In genomic region chr13:111050539-111050879, GRCh38 we compare ENCODE assay signal across 2 cellular contexts.
TF ChIP-seq lines count a peak whose summit lies in the region.

No MANE protein-coding gene starts in this region.

TF ChIP-seq in IMR-90, 13 proteins besides CTCF, POLR2A, EP300 and RAD21:
- TF ChIP-seq, protein P1, sequence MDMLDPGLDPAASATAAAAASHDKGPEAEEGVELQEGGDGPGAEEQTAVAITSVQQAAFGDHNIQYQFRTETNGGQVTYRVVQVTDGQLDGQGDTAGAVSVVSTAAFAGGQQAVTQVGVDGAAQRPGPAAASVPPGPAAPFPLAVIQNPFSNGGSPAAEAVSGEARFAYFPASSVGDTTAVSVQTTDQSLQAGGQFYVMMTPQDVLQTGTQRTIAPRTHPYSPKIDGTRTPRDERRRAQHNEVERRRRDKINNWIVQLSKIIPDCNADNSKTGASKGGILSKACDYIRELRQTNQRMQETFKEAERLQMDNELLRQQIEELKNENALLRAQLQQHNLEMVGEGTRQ (IDR thresholded peaks at IDR 0.05; ENCODE audit: low read depth, low read length): no peak
- TF ChIP-seq RFX5 (IDR thresholded peaks at IDR 0.05; ENCODE audit: low read depth, low read length) (no peak), MXI1 (IDR thresholded peaks at IDR 0.05; ENCODE audit: borderline replicate concordance, low read depth, low read length) (no peak), MAFK (IDR thresholded peaks at IDR 0.05; ENCODE audit: low read depth, low read length) (no peak), FOS (IDR thresholded peaks at IDR 0.05; ENCODE audit: low read depth, low read length) (no peak), MAZ (IDR thresholded peaks at IDR 0.05; ENCODE audit: borderline replicate concordance, low read depth, low read length) (no peak), SMC3 (IDR thresholded peaks at IDR 0.05; ENCODE audit: low read depth, low read length) (no peak), CHD1 (IDR thresholded peaks at IDR 0.05; ENCODE audit: low read depth, low read length) (no peak), ELK1 (IDR thresholded peaks at IDR 0.05; ENCODE audit: borderline replicate concordance, low read depth, low read length) (no peak), RCOR1 (IDR thresholded peaks at IDR 0.05; ENCODE audit: insufficient replicate concordance, low read length) (no peak), CEBPB (IDR thresholded peaks at IDR 0.05; ENCODE audit: low read depth, low read length) (no peak), NFE2L2 (IDR thresholded peaks at IDR 0.05; ENCODE audit: low read depth, low read length) (no peak), BHLHE40 (IDR thresholded peaks at IDR 0.05; ENCODE audit: low read depth, low read length) (no peak)
TF ChIP-seq in IMR-90: peak in this region for 0.

TF ChIP-seq in K562, 482 proteins besides CTCF, POLR2A, EP300 and RAD21:
- TF ChIP-seq RB1 (IDR thresholded peaks at IDR 0.05; ENCODE audit: low read depth) (no peak), TAF9B (IDR thresholded peaks at IDR 0.05; ENCODE audit: partially characterized antibody) (no peak), ZNF184 (CRISPR knock-in tag; IDR thresholded peaks at IDR 0.05) (no peak), RBM14 (IDR thresholded peaks at IDR 0.05; ENCODE audit: borderline replicate concordance, insufficient read depth, low read depth, low read length) (no peak), CBFA2T3 (IDR thresholded peaks at IDR 0.05) (no peak), ZBED1 (IDR thresholded peaks at IDR 0.05) (no peak), PPARD (CRISPR knock-in tag; IDR thresholded peaks at IDR 0.05) (no peak), ETV6 (IDR thresholded peaks at IDR 0.05; ENCODE audit: borderline replicate concordance in 1 of 2, low read depth in 2 of 2, low read length in 1 of 2) (no peak), ETV6 (CRISPR knock-in tag; IDR thresholded peaks at IDR 0.05; ENCODE audit: borderline replicate concordance) (no peak), ZNF175 (CRISPR knock-in tag; IDR thresholded peaks at IDR 0.05; ENCODE audit: low read depth) (no peak), SMAD4 (CRISPR knock-in tag; conservative IDR thresholded peaks at IDR 0.05) (no peak), NFIC (IDR thresholded peaks at IDR 0.05) (no peak), PATZ1 (CRISPR knock-in tag; IDR thresholded peaks at IDR 0.05; ENCODE audit: borderline replicate concordance) (no peak), TEAD1 (CRISPR knock-in tag; IDR thresholded peaks at IDR 0.05) (no peak), E2F8 (IDR thresholded peaks at IDR 0.05; ENCODE audit: low read depth, partially characterized antibody) (no peak), CBX5 (IDR thresholded peaks at IDR 0.05; ENCODE audit: borderline replicate concordance, low read depth) (no peak), ZNF512 (tag; IDR thresholded peaks at IDR 0.05) (no peak)
- TF ChIP-seq, protein P2, sequence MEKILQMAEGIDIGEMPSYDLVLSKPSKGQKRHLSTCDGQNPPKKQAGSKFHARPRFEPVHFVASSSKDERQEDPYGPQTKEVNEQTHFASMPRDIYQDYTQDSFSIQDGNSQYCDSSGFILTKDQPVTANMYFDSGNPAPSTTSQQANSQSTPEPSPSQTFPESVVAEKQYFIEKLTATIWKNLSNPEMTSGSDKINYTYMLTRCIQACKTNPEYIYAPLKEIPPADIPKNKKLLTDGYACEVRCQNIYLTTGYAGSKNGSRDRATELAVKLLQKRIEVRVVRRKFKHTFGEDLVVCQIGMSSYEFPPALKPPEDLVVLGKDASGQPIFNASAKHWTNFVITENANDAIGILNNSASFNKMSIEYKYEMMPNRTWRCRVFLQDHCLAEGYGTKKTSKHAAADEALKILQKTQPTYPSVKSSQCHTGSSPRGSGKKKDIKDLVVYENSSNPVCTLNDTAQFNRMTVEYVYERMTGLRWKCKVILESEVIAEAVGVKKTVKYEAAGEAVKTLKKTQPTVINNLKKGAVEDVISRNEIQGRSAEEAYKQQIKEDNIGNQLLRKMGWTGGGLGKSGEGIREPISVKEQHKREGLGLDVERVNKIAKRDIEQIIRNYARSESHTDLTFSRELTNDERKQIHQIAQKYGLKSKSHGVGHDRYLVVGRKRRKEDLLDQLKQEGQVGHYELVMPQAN (IDR thresholded peaks at IDR 0.05; ENCODE audit: borderline replicate concordance): no peak
- TF ChIP-seq, protein P3, sequence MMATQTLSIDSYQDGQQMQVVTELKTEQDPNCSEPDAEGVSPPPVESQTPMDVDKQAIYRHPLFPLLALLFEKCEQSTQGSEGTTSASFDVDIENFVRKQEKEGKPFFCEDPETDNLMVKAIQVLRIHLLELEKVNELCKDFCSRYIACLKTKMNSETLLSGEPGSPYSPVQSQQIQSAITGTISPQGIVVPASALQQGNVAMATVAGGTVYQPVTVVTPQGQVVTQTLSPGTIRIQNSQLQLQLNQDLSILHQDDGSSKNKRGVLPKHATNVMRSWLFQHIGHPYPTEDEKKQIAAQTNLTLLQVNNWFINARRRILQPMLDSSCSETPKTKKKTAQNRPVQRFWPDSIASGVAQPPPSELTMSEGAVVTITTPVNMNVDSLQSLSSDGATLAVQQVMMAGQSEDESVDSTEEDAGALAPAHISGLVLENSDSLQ (IDR thresholded peaks at IDR 0.05): no peak
- TF ChIP-seq, protein P4, sequence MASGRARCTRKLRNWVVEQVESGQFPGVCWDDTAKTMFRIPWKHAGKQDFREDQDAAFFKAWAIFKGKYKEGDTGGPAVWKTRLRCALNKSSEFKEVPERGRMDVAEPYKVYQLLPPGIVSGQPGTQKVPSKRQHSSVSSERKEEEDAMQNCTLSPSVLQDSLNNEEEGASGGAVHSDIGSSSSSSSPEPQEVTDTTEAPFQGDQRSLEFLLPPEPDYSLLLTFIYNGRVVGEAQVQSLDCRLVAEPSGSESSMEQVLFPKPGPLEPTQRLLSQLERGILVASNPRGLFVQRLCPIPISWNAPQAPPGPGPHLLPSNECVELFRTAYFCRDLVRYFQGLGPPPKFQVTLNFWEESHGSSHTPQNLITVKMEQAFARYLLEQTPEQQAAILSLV (tag; IDR thresholded peaks at IDR 0.05): no peak
